ENCODE assay signal across 11 cellular contexts in genomic region chr15:75205064-75205395, GRCh38. TPM values are rescaled to one million over a fixed set of nuclear protein-coding genes. Genes with fewer than 3 reads are reported as not detected.
DNase-seq lines count a peak whose midpoint lies in the region; ATAC-seq and TF ChIP-seq lines count a peak whose summit lies in the region.
"Had no signal": no experiment of that assay in that cellular context is flagged by ENCODE, and none has a peak within 500 bp of the region (broad histone marks: within the 10 kb centered on the region; RNA-seq: fewer than 3 reads in every experiment).

No MANE protein-coding gene starts in this region.

- peak overlapping the region in 4 of 7 donors; percentile 74 to 95 (median 94) for H3K27ac Mint-ChIP-seq in CD14-positive monocyte
- peak overlapping the region in 1 of 3 experiments; percentile 70; a peak in 1 of 7 replicates for H3K27ac Mint-ChIP-seq in H9
- peak overlapping the region; percentile 26 for H3K27ac Mint-ChIP-seq in activated T-helper 17 cell treated with anti-CD3 and anti-CD28 coated beads, Interleukin-2, amount 50 U/mL, for 72 hours
- H3K27ac Mint-ChIP-seq in naive thymus-derived CD8-positive, alpha-beta T cell = peak overlapping the region in 8 of 10 donors; percentile 5 to 86 (median 74)

- H3K27me3 Mint-ChIP-seq in CD14-positive monocyte (ENCODE audit: low read depth in 3 of 3) (peaks cover 3 to 4% (median 3%) of the 10 kb centered on the region in 3 donors), H9 (ENCODE audit: low read depth) (no peaks in the 10 kb centered on the region; the same call in 1 of the 2 replicates)
- H3K27me3 Mint-ChIP-seq in activated T-helper 17 cell treated with anti-CD3 and anti-CD28 coated beads, Interleukin-2, amount 50 U/mL, for 72 hours = no peaks in the 10 kb centered on the region
- no peaks in the 10 kb centered on the region for H3K27me3 Mint-ChIP-seq in naive thymus-derived CD8-positive, alpha-beta T cell

- H3K4me3 Mint-ChIP-seq in CD14-positive monocyte = peak overlapping the region; percentile 94 to 96
- peak overlapping the region in 1 of 2 experiments; percentile 66; a peak in 3 of 5 replicates for H3K4me3 Mint-ChIP-seq in H9
- H3K4me3 Mint-ChIP-seq in activated T-helper 17 cell treated with anti-CD3 and anti-CD28 coated beads, Interleukin-2, amount 50 U/mL, for 72 hours = peak overlapping the region; percentile 80
- peak overlapping the region in 6 of 10 donors; percentile 53 to 96 (median 86) for H3K4me3 Mint-ChIP-seq in naive thymus-derived CD8-positive, alpha-beta T cell

- H3K36me3 Mint-ChIP-seq in CD14-positive monocyte (peaks cover 58 to 67% of the 10 kb centered on the region in 2 donors), H9 (ENCODE audit: insufficient read depth in 1 of 3, low read depth in 3 of 3) (peaks cover 27 to 38% (median 34%) of the 10 kb centered on the region in 3 experiments)
- peaks cover 43% of the 10 kb centered on the region for H3K36me3 Mint-ChIP-seq in activated T-helper 17 cell treated with anti-CD3 and anti-CD28 coated beads, Interleukin-2, amount 50 U/mL, for 72 hours (ENCODE audit: low read depth)
- peaks cover 0 to 34% (median 0%) of the 10 kb centered on the region in 3 donors for H3K36me3 Mint-ChIP-seq in naive thymus-derived CD8-positive, alpha-beta T cell

- no peak overlapping the region for H3K56ac ChIP-seq in H9 (ENCODE audit: insufficient read length, low read depth, low read length)

- intact Hi-C loops in CD14-positive monocyte (cut with micrococcal nuclease) = loop anchor here in 1 of 2 donors (2.0 kb wide), 1 partner anchor 248 kb away; the partner anchor contains the start of gene RPP25

- no peak overlapping the region for H2BK15ac ChIP-seq in H9 (ENCODE audit: low read depth, low read length)

- H3K23ac ChIP-seq in H9 (ENCODE audit: insufficient read length, low read depth, low read length) = no peak overlapping the region

- H4K8ac ChIP-seq in H9 (replicated peaks; ENCODE audit: insufficient read length, low read depth, low read length) = no peak overlapping the region

- peaks cover 4% of the 10 kb centered on the region for H3K4me1 ChIP-seq in H9 (ENCODE audit: insufficient read depth, low read length)

- H3K4me1 Mint-ChIP-seq in CD14-positive monocyte (peaks cover 60% of the 10 kb centered on the region), H9 (peaks cover 30 to 31% of the 10 kb centered on the region in 2 experiments)
- peaks cover 32% of the 10 kb centered on the region for H3K4me1 Mint-ChIP-seq in activated T-helper 17 cell treated with anti-CD3 and anti-CD28 coated beads, Interleukin-2, amount 50 U/mL, for 72 hours
- peaks cover 19 to 63% (median 52%) of the 10 kb centered on the region in 4 donors for H3K4me1 Mint-ChIP-seq in naive thymus-derived CD8-positive, alpha-beta T cell

- ATAC-seq in activated T-helper 17 cell treated with anti-CD3 and anti-CD28 coated beads, Interleukin-2, amount 50 U/mL, for 72 hours (replicated peaks) = no peak
- ATAC-seq in naive thymus-derived CD8-positive, alpha-beta T cell = no peak
- no peak for ATAC-seq in HG03378 (IDR thresholded peaks at IDR 0.05; ENCODE audit: unreplicated experiment)

- H3K4me2 ChIP-seq in H9 (ENCODE audit: insufficient read depth, insufficient read length, low read length) = no peak overlapping the region

- no peaks in the 10 kb centered on the region for H3K9me3 ChIP-seq in H9 (ENCODE audit: control insufficient read depth, low read depth, low read length)

- H3K18ac ChIP-seq in H9 (ENCODE audit: insufficient read length, low read depth, low read length) = no peak overlapping the region

- no peak overlapping the region for H2AFZ ChIP-seq in H9 (ENCODE audit: low read length)

- no peak overlapping the region for H3K4ac ChIP-seq in H9 (ENCODE audit: low read depth, low read length)

- H2AK5ac ChIP-seq in H9 (ENCODE audit: insufficient read length, low read length) = no peak overlapping the region

- no CpG with 5 or more reads among the region's 3 CpGs for WGBS in H9 (ENCODE audit: extremely low coverage, insufficient read length, low lambda C conversion rate)

- no peak overlapping the region for H4K5ac ChIP-seq in H9 (ENCODE audit: insufficient read length, low read depth, low read length)

- H2BK5ac ChIP-seq in H9 (ENCODE audit: insufficient read length, low read length) = no peak overlapping the region

- H4K91ac ChIP-seq in H9 (ENCODE audit: insufficient read length, low read depth, low read length) = no peak overlapping the region

- no peak overlapping the region for H3T11ph ChIP-seq in H9 (ENCODE audit: low read length)

- H2BK20ac ChIP-seq in H9 (ENCODE audit: low read depth, low read length, poor library complexity, severe bottlenecking) = no peak overlapping the region

- POLR2A ChIA-PET in naive thymus-derived CD8-positive, alpha-beta T cell (lab: Charles Lee) = interaction anchor here (1.1 to 2.7 kb wide), 2 partner anchors 175 to 249 kb away, joined by 3 to 15 read pairs; partner anchors contain the start of gene RPP25

- H3K9ac ChIP-seq in H9 (ENCODE audit: extremely low read depth, insufficient read length, low read length) = no peak overlapping the region

- H3K23me2 ChIP-seq in H9 (ENCODE audit: insufficient read length, low read depth, low read length, poor library complexity, severe bottlenecking) = peaks cover 17% of the 10 kb centered on the region

- H3K14ac ChIP-seq in H9 (ENCODE audit: insufficient read depth, low read length) = no peak overlapping the region

- H2BK12ac ChIP-seq in H9 (ENCODE audit: insufficient read length, low read depth, low read length) = no peak overlapping the region

- H2BK120ac ChIP-seq in H9 (ENCODE audit: low read depth, low read length, poor library complexity, severe bottlenecking) = no peak overlapping the region

- TF ChIP-seq CTCF in CD14-positive monocyte (IDR thresholded peaks at IDR 0.05) = peak; percentile 38
- peak; percentile 7; the same call in 1 of the 3 replicates for TF ChIP-seq CTCF in H9 (conservative IDR thresholded peaks at IDR 0.05)

- H3K27ac ChIP-seq in H9 (ENCODE audit: insufficient read length, low read depth, low read length) = no peak overlapping the region

- H3K79me2 ChIP-seq in H9 (ENCODE audit: insufficient read depth, low read length) = peaks cover 31% of the 10 kb centered on the region; the same call in 1 of the 2 replicates

- H3K79me1 ChIP-seq in H9 (ENCODE audit: insufficient read depth, low read depth, low read length, poor library complexity, severe bottlenecking) = peaks cover 7% of the 10 kb centered on the region

- no peaks in the 10 kb centered on the region for H3K27me3 ChIP-seq in H9 (ENCODE audit: insufficient read depth, low read length)

- no peaks in the 10 kb centered on the region for H3K9me3 Mint-ChIP-seq in CD14-positive monocyte
- H3K9me3 Mint-ChIP-seq in H9 = no peaks in the 10 kb centered on the region; a peak in 1 of 5 replicates
- H3K9me3 Mint-ChIP-seq in activated T-helper 17 cell treated with anti-CD3 and anti-CD28 coated beads, Interleukin-2, amount 50 U/mL, for 72 hours = no peaks in the 10 kb centered on the region
- H3K9me3 Mint-ChIP-seq in naive thymus-derived CD8-positive, alpha-beta T cell = no peaks in the 10 kb centered on the region

- H4K20me1 ChIP-seq in H9 (ENCODE audit: control insufficient read depth, insufficient read depth, insufficient read length) = peaks cover 6% of the 10 kb centered on the region

- DNase-seq in CD14-positive monocyte (ENCODE audit: low spot score) (no peak), H9 (no peak), SW480 (ENCODE audit: low spot score) (no peak), HK-2 (ENCODE audit: unreplicated experiment) (no peak)
- no peak for DNase-seq in naive thymus-derived CD8-positive, alpha-beta T cell
- DNase-seq in effector CD8-positive, alpha-beta T cell (lab: John Stamatoyannopoulos, UW) = no peak

RNA-seq across cellular contexts. Expression of gene C15orf39, which starts 3.3 kb away (rescaled TPM):
- polyA plus RNA-seq in CD14-positive monocyte = 10 to 100 TPM in 1 of 2 donors, 1 to 10 TPM in 1; 8.9 to 18.2 TPM
- total RNA-seq in H9 (2021) = 45.6 and 48.7 TPM in 2 replicates
- 10 to 100 TPM; 20.4 to 32.3 TPM for total RNA-seq in activated T-helper 17 cell treated with anti-CD3 and anti-CD28 coated beads, Interleukin-2, amount 50 U/mL, for 72 hours
- total RNA-seq in naive thymus-derived CD8-positive, alpha-beta T cell = 10 to 100 TPM; 20.7 to 27.6 TPM
- polyA plus RNA-seq in naive thymus-derived CD8-positive, alpha-beta T cell = 1 to 10 TPM; 1.0 to 4.5 (median 2.3) TPM

RNA-seq across cellular contexts. Expression of gene GOLGA6C, which starts 53.1 kb away (rescaled TPM):
- not detected for polyA plus RNA-seq in CD14-positive monocyte
- total RNA-seq in H9 (2021) = not detected in 2 replicates
- not detected for total RNA-seq in activated T-helper 17 cell treated with anti-CD3 and anti-CD28 coated beads, Interleukin-2, amount 50 U/mL, for 72 hours
- not detected for total RNA-seq in naive thymus-derived CD8-positive, alpha-beta T cell
- not detected for polyA plus RNA-seq in naive thymus-derived CD8-positive, alpha-beta T cell
- total RNA-seq: esophagus mucosa, renal cortical epithelial cell, RPMI7951 had no signal
